Comparison of ENCODE assay signal across 8 cellular contexts in the genomic region with DNA sequence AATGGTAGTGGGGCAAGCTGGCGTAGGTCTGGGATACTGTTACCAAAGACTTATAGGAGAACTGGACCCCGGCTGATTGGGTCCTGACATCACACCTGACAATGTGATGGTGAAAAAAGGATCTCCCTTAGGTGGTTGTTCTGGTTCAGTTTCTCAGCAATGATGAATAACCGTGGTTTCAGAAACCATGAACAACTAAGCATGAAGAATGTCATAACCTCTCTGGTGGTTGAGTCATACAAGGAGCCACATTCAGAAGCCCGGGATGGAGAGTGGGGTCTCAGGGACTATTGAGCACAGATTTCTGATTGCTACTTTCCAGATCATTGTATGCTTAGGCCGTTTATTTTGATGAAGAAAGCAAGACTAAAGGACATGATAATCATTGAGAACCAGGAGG. TPM values are rescaled to one million over a fixed set of nuclear protein-coding genes. Genes with fewer than 3 reads are reported as not detected.
DNase-seq lines count a peak whose midpoint lies in the region; ATAC-seq and FAIRE-seq lines count a peak whose summit lies in the region.

No MANE protein-coding gene starts in this region.

- no peaks in the 10 kb centered on the region for H3K9me3 Mint-ChIP-seq in activated naive CD4-positive, alpha-beta T cell treated with anti-CD3 and anti-CD28 coated beads for 36 hours
- no peaks in the 10 kb centered on the region for H3K9me3 Mint-ChIP-seq in stimulated activated memory B cell treated with anti-CD40 and anti-IgM and Interleukin-4, amounts not matched to agents 10 μg/mL and 1 μg/mL and 100 μg/mL, for 72 hours
- H3K9me3 Mint-ChIP-seq in naive thymus-derived CD8-positive, alpha-beta T cell: no peaks in the 10 kb centered on the region

- peak; percentile 58 for DNase-seq in activated naive CD4-positive, alpha-beta T cell treated with anti-CD3 and anti-CD28 coated beads for 36 hours
- no peak for DNase-seq in activated naive CD4-positive, alpha-beta T cell treated with Interleukin-2 at 50 U/mL for 16 hours
- DNase-seq in RCC 7860 (ENCODE audit: low spot score) (peak; percentile 84), right cardiac atrium (no peak), NCI-H510A (lab: John Stamatoyannopoulos, UW) (no peak)
- no peak for DNase-seq in naive thymus-derived CD8-positive, alpha-beta T cell

- H3K9me3 ChIP-seq in right cardiac atrium (ENCODE audit: control insufficient read depth, low read length): no peaks in the 10 kb centered on the region

- no peak overlapping the region for H3K27ac Mint-ChIP-seq in activated naive CD4-positive, alpha-beta T cell treated with anti-CD3 and anti-CD28 coated beads for 36 hours
- peak overlapping the region; percentile 90 for H3K27ac Mint-ChIP-seq in stimulated activated memory B cell treated with anti-CD40 and anti-IgM and Interleukin-4, amounts not matched to agents 10 μg/mL and 1 μg/mL and 100 μg/mL, for 72 hours
- peak overlapping the region in 1 of 10 donors; percentile 47 for H3K27ac Mint-ChIP-seq in naive thymus-derived CD8-positive, alpha-beta T cell

- 86% methylated on average over 5 of the region's 5 CpGs for WGBS in right cardiac atrium

- ATAC-seq in HG02884 (IDR thresholded peaks at IDR 0.05; ENCODE audit: unreplicated experiment) (peak; percentile 64), right cardiac atrium (no peak)
- ATAC-seq in stimulated activated memory B cell treated with anti-CD40 and anti-IgM and Interleukin-4, amounts not matched to agents 10 μg/mL and 1 μg/mL and 100 μg/mL, for 72 hours: peak; percentile 85
- no peak for ATAC-seq in naive thymus-derived CD8-positive, alpha-beta T cell

- FAIRE-seq in RCC 7860 (lab: Jason Lieb, UNC): peak; percentile 96

- no peaks in the 10 kb centered on the region for H3K27me3 Mint-ChIP-seq in activated naive CD4-positive, alpha-beta T cell treated with anti-CD3 and anti-CD28 coated beads for 36 hours (ENCODE audit: low read depth)
- H3K27me3 Mint-ChIP-seq in stimulated activated memory B cell treated with anti-CD40 and anti-IgM and Interleukin-4, amounts not matched to agents 10 μg/mL and 1 μg/mL and 100 μg/mL, for 72 hours: no peaks in the 10 kb centered on the region
- H3K27me3 Mint-ChIP-seq in naive thymus-derived CD8-positive, alpha-beta T cell: no peaks in the 10 kb centered on the region

- H3K36me3 Mint-ChIP-seq in activated naive CD4-positive, alpha-beta T cell treated with anti-CD3 and anti-CD28 coated beads for 36 hours (ENCODE audit: low read depth): no peaks in the 10 kb centered on the region
- H3K36me3 Mint-ChIP-seq in stimulated activated memory B cell treated with anti-CD40 and anti-IgM and Interleukin-4, amounts not matched to agents 10 μg/mL and 1 μg/mL and 100 μg/mL, for 72 hours: peaks cover 6% of the 10 kb centered on the region
- peaks cover 0 to 2% (median 0%) of the 10 kb centered on the region in 3 donors for H3K36me3 Mint-ChIP-seq in naive thymus-derived CD8-positive, alpha-beta T cell

- POLR2A ChIA-PET in naive thymus-derived CD8-positive, alpha-beta T cell (lab: Charles Lee): no interaction called here

- no peak overlapping the region for H3K4me3 Mint-ChIP-seq in activated naive CD4-positive, alpha-beta T cell treated with anti-CD3 and anti-CD28 coated beads for 36 hours
- H3K4me3 Mint-ChIP-seq in stimulated activated memory B cell treated with anti-CD40 and anti-IgM and Interleukin-4, amounts not matched to agents 10 μg/mL and 1 μg/mL and 100 μg/mL, for 72 hours: peak overlapping the region; percentile 66
- no peak overlapping the region for H3K4me3 Mint-ChIP-seq in naive thymus-derived CD8-positive, alpha-beta T cell

- no peak overlapping the region for H3K4me3 ChIP-seq in right cardiac atrium (ENCODE audit: low read length)

- no peak overlapping the region for H3K27ac ChIP-seq in right cardiac atrium (ENCODE audit: low read length)

- no peaks in the 10 kb centered on the region for H3K4me1 ChIP-seq in right cardiac atrium (ENCODE audit: control insufficient read depth, insufficient read depth, low read length)

- H3K27me3 ChIP-seq in right cardiac atrium (ENCODE audit: control insufficient read depth, insufficient read depth): no peaks in the 10 kb centered on the region

- H3K4me1 Mint-ChIP-seq in activated naive CD4-positive, alpha-beta T cell treated with anti-CD3 and anti-CD28 coated beads for 36 hours (ENCODE audit: low read depth): peaks cover 50% of the 10 kb centered on the region
- H3K4me1 Mint-ChIP-seq in stimulated activated memory B cell treated with anti-CD40 and anti-IgM and Interleukin-4, amounts not matched to agents 10 μg/mL and 1 μg/mL and 100 μg/mL, for 72 hours: peaks cover 48% of the 10 kb centered on the region
- H3K4me1 Mint-ChIP-seq in naive thymus-derived CD8-positive, alpha-beta T cell: peaks cover 7 to 21% (median 17%) of the 10 kb centered on the region in 4 donors

- CTCF ChIA-PET in activated naive CD4-positive, alpha-beta T cell treated with anti-CD3 and anti-CD28 coated beads for 36 hours (lab: Charles Lee): interaction anchor here (0.6 to 1.9 kb wide), 3 partner anchors 17 to 309 kb away, joined by 3 to 4 read pairs (median 4); a partner anchor contains a TSS

- intact Hi-C loops in activated naive CD4-positive, alpha-beta T cell treated with anti-CD3 and anti-CD28 coated beads for 36 hours (cut with micrococcal nuclease): loop anchor here (1.0 to 5.0 kb wide), 6 partner anchors 74 to 302 kb away; a partner anchor contains a TSS
- intact Hi-C loops in right cardiac atrium (cut with DNase I): no loop called here

RNA-seq across cellular contexts. Expression of a gene that starts 17.4 kb away (rescaled TPM):
- total RNA-seq in activated naive CD4-positive, alpha-beta T cell treated with anti-CD3 and anti-CD28 coated beads for 36 hours: 10 to 100 TPM; 10.3 TPM
- under 1 TPM; 0.48 to 0.74 (median 0.60) TPM for total RNA-seq in right cardiac atrium
- polyA plus RNA-seq in right cardiac atrium: 0.84 TPM
- 10 to 100 TPM; 17.1 to 19.5 TPM for total RNA-seq in naive thymus-derived CD8-positive, alpha-beta T cell
- 10 to 100 TPM; 12.5 to 18.3 (median 16.9) TPM for polyA plus RNA-seq in naive thymus-derived CD8-positive, alpha-beta T cell

Comparison
In these comparisons a context has a peak if more than half of its experiments do, and no peak if none do; other contexts are left out.
1. DNase-seq: peak in activated naive CD4-positive, alpha-beta T cell treated with anti-CD3 and anti-CD28 coated beads for 36 hours (single experiment) and RCC 7860 (single experiment); none in activated naive CD4-positive, alpha-beta T cell treated with Interleukin-2 at 50 U/mL for 16 hours (single experiment), right cardiac atrium (0 of 3), naive thymus-derived CD8-positive, alpha-beta T cell (0 of 10) and NCI-H510A (single experiment).
2. ATAC-seq: peak in HG02884 (single experiment) and stimulated activated memory B cell treated with anti-CD40 and anti-IgM and Interleukin-4, amounts not matched to agents 10 μg/mL and 1 μg/mL and 100 μg/mL, for 72 hours (single experiment); none in right cardiac atrium (0 of 2) and naive thymus-derived CD8-positive, alpha-beta T cell (0 of 2).
3. RNA of a gene that starts 17.4 kb away (total RNA-seq): 17.1 to 19.5 TPM in naive thymus-derived CD8-positive, alpha-beta T cell and 10.3 TPM in activated naive CD4-positive, alpha-beta T cell treated with anti-CD3 and anti-CD28 coated beads for 36 hours; 0.48 to 0.74 TPM in right cardiac atrium; every median in the first group is over 4 times any median in the second.